In genomic region chr6:37657117-37657886, GRCh38 we compare ENCODE assay signal across 16 cellular contexts. TPM values are rescaled to one million over a fixed set of nuclear protein-coding genes. Genes with fewer than 3 reads are reported as not detected.
A peak's percentile ranks its signal among the peaks of the same experiment; 100 is the strongest.
DNase-seq lines count a peak whose midpoint lies in the region; ATAC-seq and TF ChIP-seq lines count a peak whose summit lies in the region.
"Had no signal": no experiment of that assay in that cellular context is flagged by ENCODE, and none has a peak within 500 bp of the region (broad histone marks: within the 10 kb centered on the region; RNA-seq: fewer than 3 reads in every experiment).

No MANE protein-coding gene starts in this region.

- peaks cover 8% of the 10 kb centered on the region for H3K9me3 ChIP-seq in mammary epithelial cell (replicated peaks; ENCODE audit: insufficient read depth, low read length)
- H3K9me3 ChIP-seq: neutrophil had no signal

- WGBS in mammary epithelial cell (ENCODE audit: low coverage, missing lambda C conversion rate): 41% methylated on average over 6 of the region's 6 CpGs

- H3K4me1 ChIP-seq in mammary epithelial cell (ENCODE audit: insufficient read depth, low read length): peaks cover 13% of the 10 kb centered on the region

- H3K36me3 ChIP-seq in mammary epithelial cell (ENCODE audit: insufficient read depth, low read length): no peaks in the 10 kb centered on the region
- H3K36me3 ChIP-seq: neutrophil had no signal

- no peaks in the 10 kb centered on the region for H3K27me3 ChIP-seq in mammary epithelial cell (ENCODE audit: insufficient read depth, low read length)

- intact Hi-C loops in mammary epithelial cell (cut with micrococcal nuclease): loop anchor here (2.0 to 5.0 kb wide), 2 partner anchors 27 to 35 kb away; no protein-coding TSS in a partner anchor

- in situ Hi-C loops in mammary epithelial cell (cut with MboI; ENCODE audit: low sequenced_read_pairs in 2 of 2): no loop called here

- dilution Hi-C loops in mammary epithelial cell (cut with HindIII; ENCODE audit: low sequenced_read_pairs): no loop called here

- no TSS peak for BruUV-seq in mammary epithelial cell (replicated peaks; lab: Mats Ljungman, UMichigan)

- H3K4me3 ChIP-seq in mammary epithelial cell (replicated peaks in 1 of 3; ENCODE audit: insufficient read depth in 1 of 3, low read depth in 2 of 3, low read length in 3 of 3): no peak overlapping the region
- H3K4me3 ChIP-seq: lung had no signal

- H3K9ac ChIP-seq in mammary epithelial cell (ENCODE audit: insufficient read depth, low read length): no peak overlapping the region

- H3K79me2 ChIP-seq in mammary epithelial cell (ENCODE audit: insufficient read depth, low read length): no peaks in the 10 kb centered on the region

- CTCF ChIA-PET in mammary epithelial cell (lab: Charles Lee; ENCODE audit: low non-redundant PET): no interaction called here

- ATAC-seq in GM18517 (IDR thresholded peaks at IDR 0.05; ENCODE audit: unreplicated experiment) (no peak), HG03571 (IDR thresholded peaks at IDR 0.05; ENCODE audit: unreplicated experiment) (no peak)

- no peak for TF ChIP-seq CTCF in mammary epithelial cell (conservative IDR thresholded peaks at IDR 0.05 in 1 of 2, IDR thresholded peaks at IDR 0.05 in 1 of 2; ENCODE audit: extremely low read depth in 1 of 2, insufficient read depth in 1 of 2, low read depth in 1 of 2, low read length in 2 of 2)

- H2AFZ ChIP-seq in mammary epithelial cell (ENCODE audit: low read depth, low read length): no peak overlapping the region

- H3K4me2 ChIP-seq in mammary epithelial cell (ENCODE audit: insufficient read depth, low read depth, low read length): peak overlapping the region; percentile 3

- no peaks in the 10 kb centered on the region for H4K20me1 ChIP-seq in mammary epithelial cell (ENCODE audit: insufficient read depth, low read length)

- no peak overlapping the region for H3K27ac ChIP-seq in mammary epithelial cell (ENCODE audit: insufficient read depth, low read depth, low read length)
- H3K27ac ChIP-seq: C4-2B, neutrophil had no signal

- DNase-seq in H4 (ENCODE audit: low spot score) (peak; percentile 56), NCI-H226 (peak; percentile 80), mammary epithelial cell (peak; percentile 89), mucosa of gallbladder (ENCODE audit: low spot score) (peak; percentile 60), DMS153 (lab: John Stamatoyannopoulos, UW) (no peak)
- no peak for DNase-seq in central memory CD4-positive, alpha-beta T cell
- DNase-seq: activated naive CD4-positive, alpha-beta T cell; caudate nucleus; NCI-H146; NCI-H774; small intestine had no signal

RNA-seq across cellular contexts. Expression of gene MDGA1, which starts 40.4 kb away (rescaled TPM):
- 2.2 and 2.3 TPM in 2 replicates for total RNA-seq in H4 (2014; rRNA removed; shearing (Covaris generic))
- total RNA-seq in mammary epithelial cell (1 to 10 TPM; 1.7 to 1.8 TPM), mucosa of gallbladder (11.5 TPM)
- polyA plus RNA-seq in mammary epithelial cell: 2.3 TPM
- polyA minus RNA-seq in mammary epithelial cell: 1.8 TPM

Comparison
In these comparisons a context has a peak if more than half of its experiments do, and no peak if none do; other contexts are left out.
1. DNase-seq: peak in H4 (single experiment), NCI-H226 (single experiment), mammary epithelial cell (single experiment) and mucosa of gallbladder (single experiment); none in central memory CD4-positive, alpha-beta T cell (single experiment) and DMS153 (single experiment).